Comparison of ENCODE assay signal across 1 cellular context in genomic region chr11:124718801-124719200, GRCh38.
TF ChIP-seq lines count a peak whose summit lies in the region.

No MANE protein-coding gene starts in this region.

TF ChIP-seq in IMR-90, 13 proteins besides CTCF, POLR2A, EP300 and RAD21 (continued from another document):
- TF ChIP-seq ELK1 (IDR thresholded peaks at IDR 0.05; ENCODE audit: borderline replicate concordance, low read depth, low read length) (no peak), NFE2L2 (IDR thresholded peaks at IDR 0.05; ENCODE audit: low read depth, low read length) (no peak), USF2 (IDR thresholded peaks at IDR 0.05; ENCODE audit: low read depth, low read length) (no peak)
